Comparison of ENCODE assay signal across 13 cellular contexts in the genomic region with DNA sequence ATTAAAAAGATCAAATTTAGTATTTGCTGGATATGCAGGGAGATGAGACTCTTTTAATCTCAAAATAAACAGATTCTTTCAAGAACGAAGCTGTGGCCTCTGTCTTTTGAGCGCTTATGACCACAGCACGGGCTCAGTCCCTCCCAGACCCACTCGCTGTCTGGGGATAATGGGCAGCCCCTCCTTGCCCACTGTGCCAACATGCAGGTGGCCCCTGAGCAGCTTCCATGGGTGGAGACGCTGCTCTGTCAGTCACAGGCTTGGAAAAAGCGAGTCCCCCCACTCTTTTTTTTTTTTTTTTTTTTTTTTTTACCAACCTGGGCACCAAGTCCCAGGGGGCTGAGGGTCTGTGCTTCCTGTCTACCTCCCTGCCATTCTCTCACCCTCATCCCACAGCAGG.
DNase-seq lines count a peak whose midpoint lies in the region; ATAC-seq and TF ChIP-seq lines count a peak whose summit lies in the region.
"Had no signal": no experiment of that assay in that cellular context is flagged by ENCODE, and none has a peak within 500 bp of the region (broad histone marks: within the 10 kb centered on the region; RNA-seq: fewer than 3 reads in every experiment).

No MANE protein-coding gene starts in this region.

- TF ChIP-seq POLR2A in breast epithelium (IDR thresholded peaks at IDR 0.05) (no peak), upper lobe of left lung (IDR thresholded peaks at IDR 0.05) (no peak)

- H3K4me1 ChIP-seq in breast epithelium (peaks cover 8 to 10% of the 10 kb centered on the region in 2 donors), mesodermal cell (ENCODE audit: control insufficient read depth, insufficient read depth, low read length, poor library complexity, severe bottlenecking) (peaks cover 33% of the 10 kb centered on the region), upper lobe of left lung (peaks cover 11 to 20% (median 17%) of the 10 kb centered on the region in 4 donors)

- no peaks in the 10 kb centered on the region for H3K36me3 Mint-ChIP-seq in activated CD4-positive, alpha-beta T cell treated with anti-CD3 and anti-CD28 coated beads, Interleukin-2, amount 10 ng/mL, durations not matched to agents 7 days and 5 days (ENCODE audit: low read depth)

- no peaks in the 10 kb centered on the region for H3K27me3 Mint-ChIP-seq in activated CD4-positive, alpha-beta T cell treated with anti-CD3 and anti-CD28 coated beads, Interleukin-2, amount 10 ng/mL, durations not matched to agents 7 days and 5 days

- 70 to 89% methylated on average over 4 to 5 of the region's 6 CpGs for WGBS in mesodermal cell (ENCODE audit: insufficient coverage in 2 of 2), 2 experiments
- 89 to 93% methylated on average over 6 of the region's 6 CpGs for WGBS in upper lobe of left lung, 2 donors

- TF ChIP-seq CTCF in breast epithelium (IDR thresholded peaks at IDR 0.05) (no peak), upper lobe of left lung (IDR thresholded peaks at IDR 0.05) (no peak)

- peaks cover 15% of the 10 kb centered on the region for H3K4me1 Mint-ChIP-seq in activated CD4-positive, alpha-beta T cell treated with anti-CD3 and anti-CD28 coated beads, Interleukin-2, amount 10 ng/mL, durations not matched to agents 7 days and 5 days

- DNase-seq in activated CD4-positive, alpha-beta T cell treated with anti-CD3 and anti-CD28 coated beads, Interleukin-2, amount 10 ng/mL, durations not matched to agents 7 days and 5 days, result no peak
- DNase-seq in activated CD4-positive, alpha-beta T cell treated with anti-CD3 and anti-CD28 coated beads for 4 hours, result no peak
- DNase-seq in breast epithelium (ENCODE audit: low spot score in 2 of 2) (no peak), upper lobe of left lung (no peak), DMS79 treated with DMSO at 0.1 percent for 48 hours (lab: John Stamatoyannopoulos, UW) (no peak), NCI-H345 (lab: John Stamatoyannopoulos, UW) (no peak)
- DNase-seq: activated gamma-delta T cell treated with Interleukin-2 at 50 U/mL for 16 hours; NCI-H510A; stimulated activated CD4-positive, alpha-beta T cell treated with anti-CD3 and anti-CD28 coated beads, Interleukin-12 subunit alpha, Interleukin-12 subunit beta, amount 100 ng/mL, for 4 hours; substantia nigra; T-helper 17 cell had no signal

- H3K4me3 ChIP-seq in breast epithelium (no peak overlapping the region), mesodermal cell (ENCODE audit: extremely low read depth, insufficient read depth, low read length, poor library complexity, severe bottlenecking) (no peak overlapping the region), upper lobe of left lung (no peak overlapping the region)

- H3K27ac Mint-ChIP-seq in activated CD4-positive, alpha-beta T cell treated with anti-CD3 and anti-CD28 coated beads, Interleukin-2, amount 10 ng/mL, durations not matched to agents 7 days and 5 days, result peak overlapping the region; percentile 83
- H3K27ac Mint-ChIP-seq: T-helper 17 cell had no signal

- ATAC-seq in upper lobe of left lung (ENCODE audit: low FRiP score in 2 of 2) (no peak), HG02840 (IDR thresholded peaks at IDR 0.05; ENCODE audit: low FRiP score, unreplicated experiment) (no peak)
- ATAC-seq: T-helper 17 cell had no signal

- no peak for TF ChIP-seq EP300 in upper lobe of left lung (IDR thresholded peaks at IDR 0.05)

- H3K9me3 ChIP-seq in breast epithelium, result no peaks in the 10 kb centered on the region
- H3K9me3 ChIP-seq in mesodermal cell (ENCODE audit: control insufficient read depth, low read length), result no peaks in the 10 kb centered on the region
- no peaks in the 10 kb centered on the region for H3K9me3 ChIP-seq in upper lobe of left lung

- H3K27ac ChIP-seq in breast epithelium (peak overlapping the region; percentile 48 to 83), mesodermal cell (ENCODE audit: low read depth, low read length, severe bottlenecking) (peak overlapping the region; percentile 86), upper lobe of left lung (peak overlapping the region; percentile 24 to 67 (median 48))

- CTCF ChIA-PET in activated CD4-positive, alpha-beta T cell treated with anti-CD3 and anti-CD28 coated beads, Interleukin-2, amount 10 ng/mL, durations not matched to agents 7 days and 5 days (lab: Charles Lee), result interaction anchor here (0.6 to 1.4 kb wide), 7 partner anchors 12 to 1113 kb away, joined by 3 to 4 read pairs (median 3); no protein-coding TSS in a partner anchor

- POLR2A ChIA-PET in activated CD4-positive, alpha-beta T cell treated with anti-CD3 and anti-CD28 coated beads, Interleukin-2, amount 10 ng/mL, durations not matched to agents 7 days and 5 days (lab: Charles Lee), result no interaction called here

- H3K27me3 ChIP-seq in breast epithelium (no peaks in the 10 kb centered on the region), upper lobe of left lung (no peaks in the 10 kb centered on the region)

- H3K36me3 ChIP-seq in breast epithelium (no peaks in the 10 kb centered on the region), mesodermal cell (ENCODE audit: control insufficient read depth, insufficient read depth, low read length) (no peaks in the 10 kb centered on the region), upper lobe of left lung (peaks cover 0 to 20% (median 8%) of the 10 kb centered on the region in 4 donors)

- H3K4me3 Mint-ChIP-seq in activated CD4-positive, alpha-beta T cell treated with anti-CD3 and anti-CD28 coated beads, Interleukin-2, amount 10 ng/mL, durations not matched to agents 7 days and 5 days, result no peak overlapping the region
- H3K4me3 Mint-ChIP-seq: T-helper 17 cell had no signal

- intact Hi-C loops in breast epithelium (cut with DNase I; ENCODE audit: low total_unique reads), result no loop called here

- no peaks in the 10 kb centered on the region for H3K9me3 Mint-ChIP-seq in activated CD4-positive, alpha-beta T cell treated with anti-CD3 and anti-CD28 coated beads, Interleukin-2, amount 10 ng/mL, durations not matched to agents 7 days and 5 days
